In the genomic region with DNA sequence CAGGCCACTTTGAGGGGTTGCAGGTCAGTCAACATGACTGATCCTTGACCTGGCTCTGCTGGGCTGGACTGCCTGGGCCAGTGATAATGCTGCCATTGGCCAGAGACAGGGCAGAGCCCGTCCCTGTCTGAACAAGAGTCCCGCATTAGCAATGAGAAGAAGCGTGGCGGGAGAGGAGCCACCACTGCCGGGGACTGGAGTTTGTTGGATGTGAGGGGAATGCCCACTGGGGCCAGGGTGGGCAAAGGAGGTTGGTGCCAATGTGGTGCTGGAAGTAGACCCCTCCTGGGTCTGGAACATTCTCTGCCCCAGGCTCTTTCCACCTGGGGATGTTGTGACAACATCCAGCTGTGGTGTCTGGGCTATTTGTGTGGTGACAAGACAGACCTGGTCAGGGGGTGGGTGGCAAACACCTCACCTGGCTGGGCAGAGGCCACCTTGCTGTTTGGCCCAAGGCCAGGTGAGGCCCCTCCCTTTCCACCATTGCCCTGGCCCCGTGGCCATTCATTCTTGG, we compare ENCODE assay signal across 1 cellular context.
TF ChIP-seq lines count a peak whose summit lies in the region.

No MANE protein-coding gene starts in this region.

TF ChIP-seq in HepG2, 621 proteins besides CTCF, POLR2A, EP300 and RAD21:
- TF ChIP-seq MIER3 (CRISPR knock-in tag; IDR thresholded peaks at IDR 0.05; ENCODE audit: borderline replicate concordance) (0 out of 2 replicates have a peak, but pooled peaks have one; percentile 40), RXRA (CRISPR knock-in tag; IDR thresholded peaks at IDR 0.05) (peak; percentile 16; the same call in 1 of the 2 replicates), NR2F6 (IDR thresholded peaks at IDR 0.05) (no peak), NR2F6 (CRISPR knock-in tag; IDR thresholded peaks at IDR 0.05) (0 out of 2 replicates have a peak, but pooled peaks have one; percentile 17), HNF4A (CRISPR knock-in tag; IDR thresholded peaks at IDR 0.05) (0 out of 2 replicates have a peak, but pooled peaks have one; percentile 36), PAF1 (CRISPR knock-in tag; IDR thresholded peaks at IDR 0.05) (peak; percentile 53; the same call in 1 of the 2 replicates), ZNF780A (CRISPR knock-in tag; IDR thresholded peaks at IDR 0.05) (no peak), SRY (CRISPR knock-in tag; IDR thresholded peaks at IDR 0.05) (0 out of 2 replicates have a peak, but pooled peaks have one; percentile 59), ZNF121 (CRISPR knock-in tag; IDR thresholded peaks at IDR 0.05) (peak; percentile 98), FOXA1 (IDR thresholded peaks at IDR 0.05) (no peak), FOXA1 (CRISPR knock-in tag; IDR thresholded peaks at IDR 0.05) (peak; percentile 42; the same call in 1 of the 2 replicates), RARA (CRISPR knock-in tag; IDR thresholded peaks at IDR 0.05) (peak; percentile 37; the same call in 1 of the 2 replicates), BRCA1 (CRISPR knock-in tag; IDR thresholded peaks at IDR 0.05) (no peak), SAP130 (CRISPR knock-in tag; IDR thresholded peaks at IDR 0.05; ENCODE audit: low read depth) (0 out of 2 replicates have a peak, but pooled peaks have one; percentile 19), CREB1 (IDR thresholded peaks at IDR 0.05) (no peak), CREB1 (CRISPR knock-in tag; IDR thresholded peaks at IDR 0.05) (no peak), POLR2G (IDR thresholded peaks at IDR 0.05; ENCODE audit: low read depth, low read length) (peak; percentile 4; the same call in 1 of the 2 replicates), GABPB1 (CRISPR knock-in tag; IDR thresholded peaks at IDR 0.05) (peak; percentile 19; the same call in 1 of the 2 replicates), MED8 (CRISPR knock-in tag; IDR thresholded peaks at IDR 0.05; ENCODE audit: insufficient replicate concordance) (no peak), RBM22 (optimal IDR thresholded peaks at IDR 0.05; ENCODE audit: low read length) (peak; percentile 93), RBFOX2 (IDR thresholded peaks at IDR 0.05; ENCODE audit: low read depth, low read length) (peak; percentile 56; the same call in 1 of the 2 replicates), AGO2 (optimal IDR thresholded peaks at IDR 0.05; ENCODE audit: low read depth, low read length) (peak; percentile 93), ZNF333 (CRISPR knock-in tag; IDR thresholded peaks at IDR 0.05; ENCODE audit: borderline replicate concordance) (no peak), ZNF737 (CRISPR knock-in tag; IDR thresholded peaks at IDR 0.05; ENCODE audit: borderline replicate concordance) (no peak), ZNF670 (CRISPR knock-in tag; IDR thresholded peaks at IDR 0.05; ENCODE audit: borderline replicate concordance) (no peak), FLYWCH1 (CRISPR knock-in tag; IDR thresholded peaks at IDR 0.05) (no peak), ARNTL (CRISPR knock-in tag; IDR thresholded peaks at IDR 0.05) (0 out of 2 replicates have a peak, but pooled peaks have one; percentile 28), ZNF331 (CRISPR knock-in tag; IDR thresholded peaks at IDR 0.05) (0 out of 2 replicates have a peak, but pooled peaks have one; percentile 20), KAT8 (CRISPR knock-in tag; IDR thresholded peaks at IDR 0.05) (0 out of 2 replicates have a peak, but pooled peaks have one; percentile 4), MZF1 (CRISPR knock-in tag; IDR thresholded peaks at IDR 0.05; ENCODE audit: borderline replicate concordance) (no peak), HNRNPL (IDR thresholded peaks at IDR 0.05; ENCODE audit: low read depth, low read length) (peak; percentile 82; the same call in 1 of the 2 replicates), DPF2 (CRISPR knock-in tag; IDR thresholded peaks at IDR 0.05; ENCODE audit: borderline replicate concordance, low read depth) (no peak), AHR (CRISPR knock-in tag; IDR thresholded peaks at IDR 0.05) (no peak), POLR2AphosphoS5 (IDR thresholded peaks at IDR 0.05; ENCODE audit: low read depth, low read length) (peak; percentile 41), ZNF501 (CRISPR knock-in tag; IDR thresholded peaks at IDR 0.05) (no peak)
- TF ChIP-seq, protein P1, sequence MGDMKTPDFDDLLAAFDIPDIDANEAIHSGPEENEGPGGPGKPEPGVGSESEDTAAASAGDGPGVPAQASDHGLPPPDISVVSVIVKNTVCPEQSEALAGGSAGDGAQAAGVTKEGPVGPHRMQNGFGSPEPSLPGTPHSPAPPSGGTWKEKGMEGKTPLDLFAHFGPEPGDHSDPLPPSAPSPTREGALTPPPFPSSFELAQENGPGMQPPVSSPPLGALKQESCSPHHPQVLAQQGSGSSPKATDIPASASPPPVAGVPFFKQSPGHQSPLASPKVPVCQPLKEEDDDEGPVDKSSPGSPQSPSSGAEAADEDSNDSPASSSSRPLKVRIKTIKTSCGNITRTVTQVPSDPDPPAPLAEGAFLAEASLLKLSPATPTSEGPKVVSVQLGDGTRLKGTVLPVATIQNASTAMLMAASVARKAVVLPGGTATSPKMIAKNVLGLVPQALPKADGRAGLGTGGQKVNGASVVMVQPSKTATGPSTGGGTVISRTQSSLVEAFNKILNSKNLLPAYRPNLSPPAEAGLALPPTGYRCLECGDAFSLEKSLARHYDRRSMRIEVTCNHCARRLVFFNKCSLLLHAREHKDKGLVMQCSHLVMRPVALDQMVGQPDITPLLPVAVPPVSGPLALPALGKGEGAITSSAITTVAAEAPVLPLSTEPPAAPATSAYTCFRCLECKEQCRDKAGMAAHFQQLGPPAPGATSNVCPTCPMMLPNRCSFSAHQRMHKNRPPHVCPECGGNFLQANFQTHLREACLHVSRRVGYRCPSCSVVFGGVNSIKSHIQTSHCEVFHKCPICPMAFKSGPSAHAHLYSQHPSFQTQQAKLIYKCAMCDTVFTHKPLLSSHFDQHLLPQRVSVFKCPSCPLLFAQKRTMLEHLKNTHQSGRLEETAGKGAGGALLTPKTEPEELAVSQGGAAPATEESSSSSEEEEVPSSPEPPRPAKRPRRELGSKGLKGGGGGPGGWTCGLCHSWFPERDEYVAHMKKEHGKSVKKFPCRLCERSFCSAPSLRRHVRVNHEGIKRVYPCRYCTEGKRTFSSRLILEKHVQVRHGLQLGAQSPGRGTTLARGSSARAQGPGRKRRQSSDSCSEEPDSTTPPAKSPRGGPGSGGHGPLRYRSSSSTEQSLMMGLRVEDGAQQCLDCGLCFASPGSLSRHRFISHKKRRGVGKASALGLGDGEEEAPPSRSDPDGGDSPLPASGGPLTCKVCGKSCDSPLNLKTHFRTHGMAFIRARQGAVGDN (CRISPR knock-in tag; IDR thresholded peaks at IDR 0.05), result peak; percentile 83
- TF ChIP-seq, protein P2, sequence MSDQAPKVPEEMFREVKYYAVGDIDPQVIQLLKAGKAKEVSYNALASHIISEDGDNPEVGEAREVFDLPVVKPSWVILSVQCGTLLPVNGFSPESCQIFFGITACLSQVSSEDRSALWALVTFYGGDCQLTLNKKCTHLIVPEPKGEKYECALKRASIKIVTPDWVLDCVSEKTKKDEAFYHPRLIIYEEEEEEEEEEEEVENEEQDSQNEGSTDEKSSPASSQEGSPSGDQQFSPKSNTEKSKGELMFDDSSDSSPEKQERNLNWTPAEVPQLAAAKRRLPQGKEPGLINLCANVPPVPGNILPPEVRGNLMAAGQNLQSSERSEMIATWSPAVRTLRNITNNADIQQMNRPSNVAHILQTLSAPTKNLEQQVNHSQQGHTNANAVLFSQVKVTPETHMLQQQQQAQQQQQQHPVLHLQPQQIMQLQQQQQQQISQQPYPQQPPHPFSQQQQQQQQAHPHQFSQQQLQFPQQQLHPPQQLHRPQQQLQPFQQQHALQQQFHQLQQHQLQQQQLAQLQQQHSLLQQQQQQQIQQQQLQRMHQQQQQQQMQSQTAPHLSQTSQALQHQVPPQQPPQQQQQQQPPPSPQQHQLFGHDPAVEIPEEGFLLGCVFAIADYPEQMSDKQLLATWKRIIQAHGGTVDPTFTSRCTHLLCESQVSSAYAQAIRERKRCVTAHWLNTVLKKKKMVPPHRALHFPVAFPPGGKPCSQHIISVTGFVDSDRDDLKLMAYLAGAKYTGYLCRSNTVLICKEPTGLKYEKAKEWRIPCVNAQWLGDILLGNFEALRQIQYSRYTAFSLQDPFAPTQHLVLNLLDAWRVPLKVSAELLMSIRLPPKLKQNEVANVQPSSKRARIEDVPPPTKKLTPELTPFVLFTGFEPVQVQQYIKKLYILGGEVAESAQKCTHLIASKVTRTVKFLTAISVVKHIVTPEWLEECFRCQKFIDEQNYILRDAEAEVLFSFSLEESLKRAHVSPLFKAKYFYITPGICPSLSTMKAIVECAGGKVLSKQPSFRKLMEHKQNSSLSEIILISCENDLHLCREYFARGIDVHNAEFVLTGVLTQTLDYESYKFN (CRISPR knock-in tag; conservative IDR thresholded peaks at IDR 0.05), result 0 out of 2 replicates have a peak, but pooled peaks have one; percentile 30
- TF ChIP-seq, protein P3, sequence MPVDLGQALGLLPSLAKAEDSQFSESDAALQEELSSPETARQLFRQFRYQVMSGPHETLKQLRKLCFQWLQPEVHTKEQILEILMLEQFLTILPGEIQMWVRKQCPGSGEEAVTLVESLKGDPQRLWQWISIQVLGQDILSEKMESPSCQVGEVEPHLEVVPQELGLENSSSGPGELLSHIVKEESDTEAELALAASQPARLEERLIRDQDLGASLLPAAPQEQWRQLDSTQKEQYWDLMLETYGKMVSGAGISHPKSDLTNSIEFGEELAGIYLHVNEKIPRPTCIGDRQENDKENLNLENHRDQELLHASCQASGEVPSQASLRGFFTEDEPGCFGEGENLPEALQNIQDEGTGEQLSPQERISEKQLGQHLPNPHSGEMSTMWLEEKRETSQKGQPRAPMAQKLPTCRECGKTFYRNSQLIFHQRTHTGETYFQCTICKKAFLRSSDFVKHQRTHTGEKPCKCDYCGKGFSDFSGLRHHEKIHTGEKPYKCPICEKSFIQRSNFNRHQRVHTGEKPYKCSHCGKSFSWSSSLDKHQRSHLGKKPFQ (CRISPR knock-in tag; IDR thresholded peaks at IDR 0.05; ENCODE audit: insufficient replicate concordance), result peak; percentile 7
- TF ChIP-seq, protein P4, sequence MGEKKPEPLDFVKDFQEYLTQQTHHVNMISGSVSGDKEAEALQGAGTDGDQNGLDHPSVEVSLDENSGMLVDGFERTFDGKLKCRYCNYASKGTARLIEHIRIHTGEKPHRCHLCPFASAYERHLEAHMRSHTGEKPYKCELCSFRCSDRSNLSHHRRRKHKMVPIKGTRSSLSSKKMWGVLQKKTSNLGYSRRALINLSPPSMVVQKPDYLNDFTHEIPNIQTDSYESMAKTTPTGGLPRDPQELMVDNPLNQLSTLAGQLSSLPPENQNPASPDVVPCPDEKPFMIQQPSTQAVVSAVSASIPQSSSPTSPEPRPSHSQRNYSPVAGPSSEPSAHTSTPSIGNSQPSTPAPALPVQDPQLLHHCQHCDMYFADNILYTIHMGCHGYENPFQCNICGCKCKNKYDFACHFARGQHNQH (CRISPR knock-in tag; IDR thresholded peaks at IDR 0.05), result peak; percentile 37; the same call in 1 of the 2 replicates
- TF ChIP-seq, protein P5, sequence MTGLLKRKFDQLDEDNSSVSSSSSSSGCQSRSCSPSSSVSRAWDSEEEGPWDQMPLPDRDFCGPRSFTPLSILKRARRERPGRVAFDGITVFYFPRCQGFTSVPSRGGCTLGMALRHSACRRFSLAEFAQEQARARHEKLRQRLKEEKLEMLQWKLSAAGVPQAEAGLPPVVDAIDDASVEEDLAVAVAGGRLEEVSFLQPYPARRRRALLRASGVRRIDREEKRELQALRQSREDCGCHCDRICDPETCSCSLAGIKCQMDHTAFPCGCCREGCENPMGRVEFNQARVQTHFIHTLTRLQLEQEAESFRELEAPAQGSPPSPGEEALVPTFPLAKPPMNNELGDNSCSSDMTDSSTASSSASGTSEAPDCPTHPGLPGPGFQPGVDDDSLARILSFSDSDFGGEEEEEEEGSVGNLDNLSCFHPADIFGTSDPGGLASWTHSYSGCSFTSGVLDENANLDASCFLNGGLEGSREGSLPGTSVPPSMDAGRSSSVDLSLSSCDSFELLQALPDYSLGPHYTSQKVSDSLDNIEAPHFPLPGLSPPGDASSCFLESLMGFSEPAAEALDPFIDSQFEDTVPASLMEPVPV (CRISPR knock-in tag; IDR thresholded peaks at IDR 0.05), result no peak
TF ChIP-seq in HepG2: peak in this region for 24.
